In genomic region chr12:44873898-44874297, GRCh38 we compare ENCODE assay signal across 10 cellular contexts. TPM values are rescaled to one million over a fixed set of nuclear protein-coding genes. Genes with fewer than 3 reads are reported as not detected.
A peak's percentile ranks its signal among the peaks of the same experiment; 100 is the strongest.
DNase-seq lines count a peak whose midpoint lies in the region; ATAC-seq and TF ChIP-seq lines count a peak whose summit lies in the region.
"Had no signal": no experiment of that assay in that cellular context is flagged by ENCODE, and none has a peak within 500 bp of the region (broad histone marks: within the 10 kb centered on the region; RNA-seq: fewer than 3 reads in every experiment).

No MANE protein-coding gene starts in this region.

- peaks cover 11% of the 10 kb centered on the region for H3K9me3 Mint-ChIP-seq in CD4-positive, alpha-beta T cell
- H3K9me3 Mint-ChIP-seq in activated CD8-positive, alpha-beta T cell treated with anti-CD3 and anti-CD28 coated beads, Interleukin-2, amount 10 ng/mL, durations not matched to agents 7 days and 5 days (ENCODE audit: insufficient read depth) = peaks cover 9% of the 10 kb centered on the region

- intact Hi-C loops in CD4-positive, alpha-beta T cell (cut with DNase I, micrococcal nuclease) = loop anchor here (1.0 to 5.0 kb wide), 5 partner anchors 58 to 99 kb away; no protein-coding TSS in a partner anchor

- POLR2A ChIA-PET in CD4-positive, alpha-beta T cell (lab: Charles Lee) = interaction anchor here (1.0 to 5.2 kb wide), 11 partner anchors 11 to 122 kb away, joined by 3 to 72 read pairs (median 9); no protein-coding TSS in a partner anchor
- POLR2A ChIA-PET in activated CD8-positive, alpha-beta T cell treated with anti-CD3 and anti-CD28 coated beads, Interleukin-2, amount 10 ng/mL, durations not matched to agents 7 days and 5 days (lab: Charles Lee) = interaction anchor here (5.2 kb wide), 1 partner anchor 26 kb away, joined by 42 read pairs; no protein-coding TSS in a partner anchor

- no peak overlapping the region for H3K27ac ChIP-seq in CD4-positive, alpha-beta T cell (ENCODE audit: low read depth, low read length)

- H3K36me3 ChIP-seq in kidney epithelial cell (ENCODE audit: control insufficient read depth, insufficient read depth, low read length) = no peaks in the 10 kb centered on the region

- no peak for DNase-seq in CD4-positive, alpha-beta T cell
- DNase-seq in H4 (ENCODE audit: low spot score) = peak; percentile 25
- no peak for DNase-seq in activated CD8-positive, alpha-beta T cell treated with anti-CD3 and anti-CD28 coated beads, Interleukin-2, amount 10 ng/mL, durations not matched to agents 7 days and 5 days
- DNase-seq in kidney epithelial cell (ENCODE audit: low read depth) = no peak
- DNase-seq in foreskin melanocyte = no peak
- no peak for DNase-seq in anterior cingulate cortex (lab: John Stamatoyannopoulos, UW)
- DNase-seq: activated CD4-positive, alpha-beta T cell treated with anti-CD3 and anti-CD28 coated beads, Interleukin-2, amount 50 U/mL, for 4 hours had no signal

- H3K9me3 ChIP-seq in CD4-positive, alpha-beta T cell (ENCODE audit: control insufficient read depth, low read length) = peaks cover 7% of the 10 kb centered on the region

- H3K36me3 Mint-ChIP-seq in CD4-positive, alpha-beta T cell (ENCODE audit: low read depth) = peaks cover 49% of the 10 kb centered on the region
- H3K36me3 Mint-ChIP-seq in activated CD8-positive, alpha-beta T cell treated with anti-CD3 and anti-CD28 coated beads, Interleukin-2, amount 10 ng/mL, durations not matched to agents 7 days and 5 days (ENCODE audit: low read depth) = peaks cover 28% of the 10 kb centered on the region

- peak; percentile 34 for ATAC-seq in CD4-positive, alpha-beta T cell (ENCODE audit: poor library complexity)
- no peak for ATAC-seq in activated CD8-positive, alpha-beta T cell treated with anti-CD3 and anti-CD28 coated beads, Interleukin-2, amount 10 ng/mL, durations not matched to agents 7 days and 5 days
- ATAC-seq in GM18517 (IDR thresholded peaks at IDR 0.05; ENCODE audit: unreplicated experiment) (no peak), HG03045 (IDR thresholded peaks at IDR 0.05; ENCODE audit: unreplicated experiment) (no peak)
- ATAC-seq: HepG2 had no signal

- peak overlapping the region; percentile 98 for H3K4me3 Mint-ChIP-seq in CD4-positive, alpha-beta T cell
- peak overlapping the region; percentile 100 for H3K4me3 Mint-ChIP-seq in activated CD8-positive, alpha-beta T cell treated with anti-CD3 and anti-CD28 coated beads, Interleukin-2, amount 10 ng/mL, durations not matched to agents 7 days and 5 days

- H3K27me3 ChIP-seq in CD4-positive, alpha-beta T cell (ENCODE audit: control insufficient read depth, insufficient read depth, low read length) = peaks cover 8% of the 10 kb centered on the region
- H3K27me3 ChIP-seq in kidney epithelial cell (ENCODE audit: control insufficient read depth, insufficient read depth, low read length) = peaks cover 27% of the 10 kb centered on the region

- peaks cover 64% of the 10 kb centered on the region for H3K4me1 Mint-ChIP-seq in CD4-positive, alpha-beta T cell (ENCODE audit: low read depth)
- peaks cover 55% of the 10 kb centered on the region for H3K4me1 Mint-ChIP-seq in activated CD8-positive, alpha-beta T cell treated with anti-CD3 and anti-CD28 coated beads, Interleukin-2, amount 10 ng/mL, durations not matched to agents 7 days and 5 days (ENCODE audit: low read depth)

- TF ChIP-seq CTCF in CD4-positive, alpha-beta T cell (IDR thresholded peaks at IDR 0.05) = peak; percentile 68
- TF ChIP-seq CTCF in kidney epithelial cell (IDR thresholded peaks at IDR 0.05; ENCODE audit: insufficient read depth, low read length, poor library complexity, severe bottlenecking) = peak; percentile 30

- H3K27ac Mint-ChIP-seq in CD4-positive, alpha-beta T cell = peak overlapping the region; percentile 77
- H3K27ac Mint-ChIP-seq in activated CD8-positive, alpha-beta T cell treated with anti-CD3 and anti-CD28 coated beads, Interleukin-2, amount 10 ng/mL, durations not matched to agents 7 days and 5 days = peak overlapping the region; percentile 18

- peaks cover 18% of the 10 kb centered on the region for H3K27me3 Mint-ChIP-seq in CD4-positive, alpha-beta T cell
- peaks cover 2% of the 10 kb centered on the region for H3K27me3 Mint-ChIP-seq in activated CD8-positive, alpha-beta T cell treated with anti-CD3 and anti-CD28 coated beads, Interleukin-2, amount 10 ng/mL, durations not matched to agents 7 days and 5 days (ENCODE audit: low read depth)

- CTCF ChIA-PET in CD4-positive, alpha-beta T cell (lab: Charles Lee) = interaction anchor here (0.6 to 6.8 kb wide), 14 partner anchors 12 to 108 kb away, joined by 3 to 81 read pairs (median 4); no protein-coding TSS in a partner anchor
- CTCF ChIA-PET in activated CD8-positive, alpha-beta T cell treated with anti-CD3 and anti-CD28 coated beads, Interleukin-2, amount 10 ng/mL, durations not matched to agents 7 days and 5 days (lab: Charles Lee) = interaction anchor here (0.7 to 7.8 kb wide), 28 partner anchors 11 to 854 kb away, joined by 3 to 142 read pairs (median 6); no protein-coding TSS in a partner anchor

- H3K4me3 ChIP-seq in kidney epithelial cell (ENCODE audit: low read depth, low read length) = no peak overlapping the region

RNA-seq across cellular contexts. Expression of gene NELL2, which starts 2.2 kb away (rescaled TPM):
- total RNA-seq in CD4-positive, alpha-beta T cell = 100 to 1,000 TPM; 142 to 147 TPM
- total RNA-seq in H4 (2014; rRNA removed; shearing (Covaris generic)) = 6.7 and 9.2 TPM in 2 replicates
- total RNA-seq in activated CD8-positive, alpha-beta T cell treated with anti-CD3 and anti-CD28 coated beads, Interleukin-2, amount 10 ng/mL, durations not matched to agents 7 days and 5 days = 10 to 100 TPM; 43.8 to 47.4 TPM
- total RNA-seq in kidney epithelial cell = 3.5 and 9.7 TPM in 2 replicates
